ENCODE assay signal across 8 cellular contexts in the genomic region with DNA sequence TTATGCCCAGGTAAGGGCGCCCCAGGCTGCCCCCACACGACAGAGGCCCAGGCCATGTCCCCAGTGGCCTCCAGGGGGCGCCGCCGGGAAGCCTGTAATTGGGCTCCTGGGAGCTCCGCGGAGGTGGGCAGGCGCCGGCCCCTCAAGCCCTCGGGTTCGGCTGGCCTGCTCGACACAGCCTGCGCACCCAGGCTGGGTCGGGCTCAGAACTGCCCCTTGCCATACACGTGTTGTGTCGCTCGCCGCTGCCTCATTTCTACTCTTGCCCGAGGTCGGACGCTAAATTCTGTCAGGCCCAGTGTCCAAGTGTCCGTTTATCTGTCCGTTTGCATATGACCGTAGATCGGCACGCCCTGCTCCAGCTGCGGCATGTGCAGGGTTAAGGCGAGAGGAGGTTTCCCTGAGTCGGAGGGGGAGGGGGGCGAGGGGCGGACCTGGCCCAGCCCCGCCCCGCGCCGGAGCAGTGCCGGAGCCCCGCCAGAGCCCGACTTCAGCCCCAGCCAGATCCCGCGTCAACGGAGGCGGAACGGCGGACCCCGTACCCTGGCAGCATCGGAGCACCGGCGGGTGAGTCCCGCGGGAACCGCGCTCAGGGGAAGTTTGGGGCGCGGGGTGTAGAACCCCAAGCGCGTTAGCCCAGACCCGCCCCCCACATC. TPM values are rescaled to one million over a fixed set of nuclear protein-coding genes. Genes with fewer than 3 reads are reported as not detected.
A peak's percentile ranks its signal among the peaks of the same experiment; 100 is the strongest.
DNase-seq lines count a peak whose midpoint lies in the region; ATAC-seq, FAIRE-seq and TF ChIP-seq lines count a peak whose summit lies in the region.

KLHDC8B (plus strand) TSS at position 480 of the 656 bp plus-strand sequence. CDS start 1,172 bp downstream, outside the sequence.

- H3K9me3 Mint-ChIP-seq in activated naive CD8-positive, alpha-beta T cell treated with anti-CD3 and anti-CD28 coated beads for 36 hours, result no peaks in the 10 kb centered on the region
- peaks cover 3% of the 10 kb centered on the region for H3K9me3 Mint-ChIP-seq in glutamatergic neuron (ENCODE audit: unreplicated experiment)

- TF ChIP-seq CTCF in A549 (IDR thresholded peaks at IDR 0.05), result peak; percentile 85
- TF ChIP-seq CTCF in KMS-11 (conservative IDR thresholded peaks at IDR 0.05; ENCODE audit: low read depth, low read length), result peak; percentile 71
- peak; percentile 98 for TF ChIP-seq CTCF in glutamatergic neuron (IDR thresholded peaks at IDR 0.05; ENCODE audit: partially characterized antibody, unreplicated experiment)
- TF ChIP-seq CTCF in osteoblast (IDR thresholded peaks at IDR 0.05; ENCODE audit: extremely low read depth, low read depth, low read length), result peak; percentile 90
- peak; percentile 81 to 95 for TF ChIP-seq CTCF in suprapubic skin (IDR thresholded peaks at IDR 0.05)

- TF ChIP-seq POLR2A in A549 (IDR thresholded peaks at IDR 0.05; ENCODE audit: low read length), result peak; percentile 39; the same call in 1 of the 2 replicates
- no peak for TF ChIP-seq POLR2A in suprapubic skin (IDR thresholded peaks at IDR 0.05)

- peak within 1 kb of the TSS; percentile 81 to 87 for H3K27ac ChIP-seq in A549
- no peak within 1 kb of the TSS for H3K27ac ChIP-seq in KMS-11
- peak within 1 kb of the TSS; percentile 53 for H3K27ac ChIP-seq in osteoblast (ENCODE audit: low read depth, low read length)
- H3K27ac ChIP-seq in suprapubic skin, result peak within 1 kb of the TSS; percentile 84

- H2AFZ ChIP-seq in KMS-11 (ENCODE audit: low read depth) (peak within 1 kb of the TSS; percentile 69), osteoblast (ENCODE audit: low read length) (peak within 1 kb of the TSS; percentile 100)

- POLR2A ChIA-PET in A549 (lab: Yijun Ruan, JAX), result interaction anchor here (1.2 kb wide), 1 partner anchor 186 kb away, joined by 3 read pairs; no protein-coding TSS in a partner anchor

- peak within 1 kb of the TSS; percentile 54 for H3K27ac Mint-ChIP-seq in activated naive CD8-positive, alpha-beta T cell treated with anti-CD3 and anti-CD28 coated beads for 36 hours
- peak within 1 kb of the TSS; percentile 90 for H3K27ac Mint-ChIP-seq in glutamatergic neuron (ENCODE audit: unreplicated experiment)

- DNase-seq in A549 (ENCODE audit: low read depth in 1 of 2, low spot score in 1 of 2) (peak; percentile 73 to 76), SKM-1 treated with dmso at 0.1 percent for 144 hours (lab: John Stamatoyannopoulos, UW; ENCODE audit: unreplicated experiment) (peak; percentile 39), glutamatergic neuron (peak; percentile 92), osteoblast (ENCODE audit: insufficient read length, low spot score, missing footprints) (peak; percentile 99), suprapubic skin (ENCODE audit: low spot score in 2 of 2) (peak; percentile 92 to 94)
- peak; percentile 87 for DNase-seq in activated naive CD8-positive, alpha-beta T cell treated with anti-CD3 and anti-CD28 coated beads for 36 hours

- no peaks in the 10 kb centered on the region for H3K27me3 ChIP-seq in KMS-11 (ENCODE audit: insufficient read depth, low read depth)
- H3K27me3 ChIP-seq in osteoblast (ENCODE audit: insufficient read depth, low read length), result no peaks in the 10 kb centered on the region
- no peaks in the 10 kb centered on the region for H3K27me3 ChIP-seq in suprapubic skin

- H3K9ac ChIP-seq in KMS-11, result peak within 1 kb of the TSS; percentile 22; the same call in 1 of the 2 replicates

- peaks cover under 1% of the 10 kb centered on the region for H3K36me3 Mint-ChIP-seq in activated naive CD8-positive, alpha-beta T cell treated with anti-CD3 and anti-CD28 coated beads for 36 hours
- H3K36me3 Mint-ChIP-seq in glutamatergic neuron (ENCODE audit: unreplicated experiment), result no peaks in the 10 kb centered on the region

- H3K4me1 Mint-ChIP-seq in activated naive CD8-positive, alpha-beta T cell treated with anti-CD3 and anti-CD28 coated beads for 36 hours, result peaks cover 24% of the 10 kb centered on the region
- peaks cover 14% of the 10 kb centered on the region for H3K4me1 Mint-ChIP-seq in glutamatergic neuron (ENCODE audit: low read depth, unreplicated experiment)

- no peak for FAIRE-seq in A549 (lab: Jason Lieb, UNC)

- 2% methylated on average over 9 of the region's 57 CpGs for WGBS in A549 (ENCODE audit: missing lambda C conversion rate)
- 5% methylated on average over 4 of the region's 57 CpGs for whole genome bisulfite sequencing in suprapubic skin

- H3K4me3 Mint-ChIP-seq in activated naive CD8-positive, alpha-beta T cell treated with anti-CD3 and anti-CD28 coated beads for 36 hours, result peak within 1 kb of the TSS; percentile 81
- peak within 1 kb of the TSS; percentile 96 for H3K4me3 Mint-ChIP-seq in glutamatergic neuron (ENCODE audit: unreplicated experiment)

- ATAC-seq in A549 (peak; percentile 83 to 93), GM18858 (IDR thresholded peaks at IDR 0.05; ENCODE audit: unreplicated experiment) (peak; percentile 44)

- H3K27me3 Mint-ChIP-seq in activated naive CD8-positive, alpha-beta T cell treated with anti-CD3 and anti-CD28 coated beads for 36 hours, result no peaks in the 10 kb centered on the region
- peaks cover 11% of the 10 kb centered on the region for H3K27me3 Mint-ChIP-seq in glutamatergic neuron (ENCODE audit: unreplicated experiment)

- H3K9me3 ChIP-seq in A549 (peaks cover 9% of the 10 kb centered on the region), osteoblast (ENCODE audit: low read depth, low read length) (no peaks in the 10 kb centered on the region), suprapubic skin (no peaks in the 10 kb centered on the region)

- H3K4me1 ChIP-seq in A549, result peaks cover 25% of the 10 kb centered on the region
- peaks cover 4% of the 10 kb centered on the region for H3K4me1 ChIP-seq in KMS-11 (ENCODE audit: low read depth, poor library complexity, severe bottlenecking)
- peaks cover 31% of the 10 kb centered on the region for H3K4me1 ChIP-seq in osteoblast (ENCODE audit: insufficient read depth, low read length)
- peaks cover 48% of the 10 kb centered on the region for H3K4me1 ChIP-seq in suprapubic skin

- H4K20me1 ChIP-seq in KMS-11 (ENCODE audit: insufficient read depth), result no peaks in the 10 kb centered on the region
- no peaks in the 10 kb centered on the region for H4K20me1 ChIP-seq in osteoblast (ENCODE audit: insufficient read depth, low read length)

- H3K79me2 ChIP-seq in KMS-11 (ENCODE audit: insufficient read depth, low read depth) (no peaks in the 10 kb centered on the region), osteoblast (ENCODE audit: insufficient read depth, low read length) (peaks cover 22% of the 10 kb centered on the region)

- CTCF ChIA-PET in A549 (lab: Yijun Ruan, JAX), result interaction anchor here (0.6 to 2.6 kb wide), 40 partner anchors 8 to 300 kb away, joined by 3 to 20 read pairs (median 4); partner anchors contain the start of genes QRICH1 and USP4

- H3K4me2 ChIP-seq in A549 (peak within 1 kb of the TSS; percentile 94), KMS-11 (peak within 1 kb of the TSS; percentile 57; the same call in 1 of the 2 replicates), osteoblast (ENCODE audit: insufficient read depth, low read length) (peak within 1 kb of the TSS; percentile 96)

- peak within 1 kb of the TSS; percentile 66 for H3K4me3 ChIP-seq in A549
- peak within 1 kb of the TSS; percentile 38 for H3K4me3 ChIP-seq in KMS-11 (IDR thresholded peaks at IDR 0.05; ENCODE audit: insufficient read depth, low read depth, low read length)
- peak within 1 kb of the TSS; percentile 91 for H3K4me3 ChIP-seq in osteoblast (ENCODE audit: insufficient read depth, low read length)
- H3K4me3 ChIP-seq in suprapubic skin, result peak within 1 kb of the TSS; percentile 80

- TF ChIP-seq RAD21 in A549 (conservative IDR thresholded peaks at IDR 0.05 in 1 of 2, IDR thresholded peaks at IDR 0.05 in 1 of 2), result peak; percentile 66 to 80

- TF ChIP-seq EP300 in A549 (IDR thresholded peaks at IDR 0.05) (no peak), suprapubic skin (IDR thresholded peaks at IDR 0.05) (no peak)

- H3K36me3 ChIP-seq in KMS-11 (ENCODE audit: insufficient read depth) (no peaks in the 10 kb centered on the region), osteoblast (ENCODE audit: insufficient read depth, low read length) (peaks cover 3% of the 10 kb centered on the region), suprapubic skin (peaks cover 23% of the 10 kb centered on the region)

TF ChIP-seq in A549, 52 proteins besides CTCF, POLR2A, EP300 and RAD21 (continues in another document):
- TF ChIP-seq NFE2L2 (conservative IDR thresholded peaks at IDR 0.05; ENCODE audit: low read length) (no peak), ZFP36 (IDR thresholded peaks at IDR 0.05; ENCODE audit: borderline replicate concordance, partially characterized antibody) (no peak), MYC (IDR thresholded peaks at IDR 0.05; ENCODE audit: borderline replicate concordance, low read length) (0 out of 2 replicates have a peak, but pooled peaks have one; percentile 31), HOXB13 (CRISPR knock-in tag; IDR thresholded peaks at IDR 0.05; ENCODE audit: low read depth) (peak; percentile 59; the same call in 1 of the 2 replicates), E2F6 (IDR thresholded peaks at IDR 0.05; ENCODE audit: borderline replicate concordance, low read depth) (peak; percentile 56; the same call in 1 of the 2 replicates)

RNA-seq across cellular contexts. Expression of gene KLHDC8B, which starts in this region (rescaled TPM):
- polyA plus RNA-seq in A549 (2011; rRNA removed) (6.7 and 7.4 TPM in 2 replicates), A549 (2017; fragmentation: RNase III; extraction: RNeasy Plus Mini Kit Qiagen cat#74134 plus additional on column Dnase treatment) (7.0 to 9.9 TPM (median 8.9 TPM) in 3 replicates)
- 6.2 and 7.6 TPM in 2 replicates for polyA plus RNA-seq in A549 (2012; cell fraction: cytosol; rRNA removed)
- polyA plus RNA-seq in A549 (2012; cell fraction: nucleus; rRNA removed), result 9.8 and 10.1 TPM in 2 replicates
- 8.6 and 8.9 TPM in 2 replicates for polyA minus RNA-seq in A549 (2011; rRNA and poly(A)+ RNA removed)
- total RNA-seq in activated naive CD8-positive, alpha-beta T cell treated with anti-CD3 and anti-CD28 coated beads for 36 hours, result 1 to 10 TPM; 3.4 TPM
- total RNA-seq in glutamatergic neuron (ENCODE audit: unreplicated experiment) (36.3 TPM), osteoblast (16.6 and 18.3 TPM in 2 replicates), suprapubic skin (10 to 100 TPM; 53.1 to 63.6 (median 59.3) TPM)

Comparison
In these comparisons a context has a peak if more than half of its experiments do, and no peak if none do; other contexts are left out.
1. DNase-seq: peak in every context shown above with its lines; median percentile 99 in osteoblast; 93 in suprapubic skin; 92 in glutamatergic neuron; 87 in activated naive CD8-positive, alpha-beta T cell treated with anti-CD3 and anti-CD28 coated beads for 36 hours; 74 in A549; 39 in SKM-1 treated with dmso at 0.1 percent for 144 hours.
2. H3K4me3 ChIP-seq: peak in every context shown above with its lines; median percentile 91 in osteoblast; 80 in suprapubic skin; 66 in A549; 38 in KMS-11.